Comparison of ENCODE assay signal across 18 cellular contexts in genomic region chr11:12770435-12770834, GRCh38.
"Had no signal": no experiment of that assay in that cellular context is flagged by ENCODE, and none has a peak within 500 bp of the region (broad histone marks: within the 10 kb centered on the region; RNA-seq: fewer than 3 reads in every experiment).

No MANE protein-coding gene starts in this region.

- H3K4me3 ChIP-seq: colonic mucosa, lung, mucosa of descending colon, upper lobe of right lung had no signal

- H3K9me3 ChIP-seq: colonic mucosa, mucosa of descending colon, upper lobe of right lung had no signal

- H3K36me3 ChIP-seq: colonic mucosa, upper lobe of right lung had no signal

- ATAC-seq: activated T-helper 17 cell treated with anti-CD3 and anti-CD28 coated beads, Interleukin-2, amount 50 U/mL, for 72 hours; left colon; mucosa of descending colon; natural killer cell; sciatic nerve; stimulated activated naive CD8-positive, alpha-beta T cell treated with anti-CD3 and anti-CD28 coated beads, Interleukin-15, Interleukin-2, amounts not matched to agents 100 U/mL and 50 U/mL, for 24 hours; T-cell; upper lobe of right lung had no signal

- DNase-seq: activated CD4-positive, alpha-beta T cell treated with anti-CD3 and anti-CD28 coated beads for 48 hours; activated naive CD4-positive, alpha-beta T cell treated with anti-CD3 and anti-CD28 coated beads for 36 hours; caudate nucleus; colonic mucosa; effector CD8-positive, alpha-beta T cell; left colon; mucosa of descending colon; natural killer cell; stimulated activated CD4-positive, alpha-beta T cell treated with anti-CD3 and anti-CD28 coated beads, Interleukin-2, amount 100 ng/mL, for 48 hours; stimulated activated naive CD8-positive, alpha-beta T cell treated with anti-CD3 and anti-CD28 coated beads, Interleukin-15, Interleukin-2, amounts not matched to agents 100 U/mL and 50 U/mL, for 24 hours; T-cell; T1000; upper lobe of right lung; WERI-Rb-1 had no signal

- H3K27ac Mint-ChIP-seq: activated naive CD4-positive, alpha-beta T cell treated with anti-CD3 and anti-CD28 coated beads for 36 hours; activated T-helper 17 cell treated with anti-CD3 and anti-CD28 coated beads, Interleukin-2, amount 50 U/mL, for 72 hours; natural killer cell; progenitor cell of endocrine pancreas; T-cell had no signal

- H3K27ac ChIP-seq: colonic mucosa, upper lobe of right lung, WERI-Rb-1 had no signal

- H3K27me3 ChIP-seq: colonic mucosa, upper lobe of right lung had no signal

- H3K4me1 ChIP-seq: colonic mucosa, upper lobe of right lung had no signal

- H3K36me3 Mint-ChIP-seq: natural killer cell, T-cell had no signal

- H3K9me3 Mint-ChIP-seq: activated naive CD4-positive, alpha-beta T cell treated with anti-CD3 and anti-CD28 coated beads for 36 hours; activated T-helper 17 cell treated with anti-CD3 and anti-CD28 coated beads, Interleukin-2, amount 50 U/mL, for 72 hours; natural killer cell; T-cell had no signal

- H3K4me1 Mint-ChIP-seq: activated T-helper 17 cell treated with anti-CD3 and anti-CD28 coated beads, Interleukin-2, amount 50 U/mL, for 72 hours; natural killer cell had no signal

- H3K27me3 Mint-ChIP-seq: progenitor cell of endocrine pancreas had no signal

- H3K4me3 Mint-ChIP-seq: activated naive CD4-positive, alpha-beta T cell treated with anti-CD3 and anti-CD28 coated beads for 36 hours; activated T-helper 17 cell treated with anti-CD3 and anti-CD28 coated beads, Interleukin-2, amount 50 U/mL, for 72 hours; natural killer cell; T-cell had no signal
